ENCODE assay signal across 21 cellular contexts in genomic region chr6:8995156-8995555, GRCh38.
DNase-seq lines count a peak whose midpoint lies in the region; ATAC-seq, FAIRE-seq and TF ChIP-seq lines count a peak whose summit lies in the region.
"Had no signal": no experiment of that assay in that cellular context is flagged by ENCODE, and none has a peak within 500 bp of the region (broad histone marks: within the 10 kb centered on the region; RNA-seq: fewer than 3 reads in every experiment).

No MANE protein-coding gene starts in this region.

- POLR2A ChIA-PET in HEK293 (lab: Yijun Ruan, JAX): no interaction called here
- POLR2A ChIA-PET in K562 (lab: Yijun Ruan, JAX): no interaction called here

- H3K9ac ChIP-seq in K562 (ENCODE audit: insufficient read depth in 1 of 2, low read depth in 2 of 2, low read length in 2 of 2): no peak overlapping the region
- H3K9ac ChIP-seq: BLaER1 treated with 17β-estradiol and CSF1 and Interleukin-3, amounts not matched to agents 10 nM and 100 nM had no signal

- H3K4me3 ChIP-seq in HEK293 (ENCODE audit: low read depth, low read length) (no peak overlapping the region), K562 (no peak overlapping the region)
- H3K4me3 ChIP-seq: A549; BLaER1 treated with 17β-estradiol and CSF1 and Interleukin-3, amounts not matched to agents 10 nM and 100 nM had no signal

- no peak overlapping the region for H3K27ac Mint-ChIP-seq in effector memory CD8-positive, alpha-beta T cell
- H3K27ac Mint-ChIP-seq: B cell; CD4-positive, alpha-beta T cell; CD8-positive, alpha-beta T cell had no signal

- H3K9me1 ChIP-seq in K562 (ENCODE audit: control insufficient read depth, insufficient read depth, low read length): no peaks in the 10 kb centered on the region

- H2AFZ ChIP-seq in K562 (ENCODE audit: low read depth, low read length): no peak overlapping the region

- no TSS peak for BruUV-seq in K562 (replicated peaks; lab: Mats Ljungman, UMichigan)

- in situ Hi-C loops in K562 (cut with MboI): no loop called here

- FAIRE-seq in GM12892 (lab: Jason Lieb, UNC) (peak; percentile 17), K562 (lab: Jason Lieb, UNC) (peak; percentile 29)
- FAIRE-seq: A549, D721Med, G401.6, GM12891, GM18507 had no signal

- H4K20me1 ChIP-seq in K562 (replicated peaks; ENCODE audit: control insufficient read depth, insufficient read depth, low read length): no peaks in the 10 kb centered on the region
- H4K20me1 ChIP-seq: BLaER1 treated with 17β-estradiol and CSF1 and Interleukin-3, amounts not matched to agents 10 nM and 100 nM had no signal

- CTCF ChIA-PET in HEK293 (lab: Yijun Ruan, JAX): interaction anchor here (0.7 to 1.1 kb wide), 2 partner anchors 13 to 457 kb away, joined by 3 to 4 read pairs; no protein-coding TSS in a partner anchor
- CTCF ChIA-PET in K562 (lab: Yijun Ruan, JAX; ENCODE audit: low intra/inter-chr PET ratio): no interaction called here

- H3K27ac ChIP-seq in HEK293 (ENCODE audit: extremely low read depth, low read depth, low read length) (no peak overlapping the region), K562 (ENCODE audit: extremely low read depth, low read depth, low read length) (no peak overlapping the region)
- H3K27ac ChIP-seq: 22Rv1; A549; BLaER1 treated with 17β-estradiol and CSF1 and Interleukin-3, amounts not matched to agents 10 nM and 100 nM; C4-2B had no signal

- no peak overlapping the region for H3K4me2 ChIP-seq in K562 (ENCODE audit: insufficient read depth, low read length)
- H3K4me2 ChIP-seq: A549; BLaER1 treated with 17β-estradiol and CSF1 and Interleukin-3, amounts not matched to agents 10 nM and 100 nM had no signal

- H3K79me2 ChIP-seq in K562 (ENCODE audit: control insufficient read depth, insufficient read depth, low read length): no peaks in the 10 kb centered on the region

- TF ChIP-seq POLR2A in GM12892 (IDR thresholded peaks at IDR 0.05; ENCODE audit: low read depth, low read length): no peak
- TF ChIP-seq POLR2A in K562 (conservative IDR thresholded peaks at IDR 0.05): no peak

- no peaks in the 10 kb centered on the region for H3K27me3 Mint-ChIP-seq in effector memory CD8-positive, alpha-beta T cell
- H3K27me3 Mint-ChIP-seq: B cell had no signal

- H3K9me3 ChIP-seq in HEK293 (ENCODE audit: control insufficient read depth, insufficient read depth, low read depth, low read length) (no peaks in the 10 kb centered on the region; the same call in 1 of the 2 replicates), K562 (replicated peaks; ENCODE audit: control insufficient read depth, insufficient read depth, low read depth, low read length) (no peaks in the 10 kb centered on the region)
- H3K9me3 ChIP-seq: A549; BLaER1 treated with 17β-estradiol and CSF1 and Interleukin-3, amounts not matched to agents 10 nM and 100 nM; Caco-2 had no signal

- intact Hi-C loops in K562 (cut with micrococcal nuclease): no loop called here

- no peaks in the 10 kb centered on the region for H3K36me3 Mint-ChIP-seq in effector memory CD8-positive, alpha-beta T cell (ENCODE audit: insufficient read depth)
- H3K36me3 Mint-ChIP-seq: CD8-positive, alpha-beta T cell had no signal

- TF ChIP-seq CTCF in HEK293 (tag by site-specific recombination; IDR thresholded peaks at IDR 0.05): no peak
- TF ChIP-seq CTCF in K562 (IDR thresholded peaks at IDR 0.05 in 2 of 3, conservative IDR thresholded peaks at IDR 0.05 in 1 of 3; ENCODE audit: insufficient read depth in 2 of 3, low read depth in 1 of 3, low read length in 3 of 3): no peak

- H3K4me1 Mint-ChIP-seq in effector memory CD8-positive, alpha-beta T cell (ENCODE audit: low read depth in 2 of 2): no peaks in the 10 kb centered on the region
- H3K4me1 Mint-ChIP-seq: B cell had no signal

- DNase-seq in GM12892 (ENCODE audit: insufficient read length) (no peak), K562 (ENCODE audit: extremely low read depth in 1 of 4, low spot score in 3 of 4) (no peak), NCI-H2171 (lab: John Stamatoyannopoulos, UW) (no peak)
- DNase-seq in effector memory CD8-positive, alpha-beta T cell: no peak
- DNase-seq: AML-193; Caco-2; Calu3; CD4-positive, alpha-beta T cell; CD8-positive, alpha-beta T cell; DMS79 treated with DMSO at 0.1 percent for 48 hours; GF-D8 had no signal

- ATAC-seq in K562: no peak
- ATAC-seq in effector memory CD8-positive, alpha-beta T cell (replicated peaks): no peak
- ATAC-seq: A549; CD8-positive, alpha-beta T cell had no signal

- no peaks in the 10 kb centered on the region for H3K36me3 ChIP-seq in HEK293 (ENCODE audit: control insufficient read depth in 2 of 2, insufficient read depth in 1 of 2, low read length in 2 of 2)
- H3K36me3 ChIP-seq in K562 (ENCODE audit: control insufficient read depth, insufficient read depth, low read length): no peaks in the 10 kb centered on the region
- H3K36me3 ChIP-seq: BLaER1 treated with 17β-estradiol and CSF1 and Interleukin-3, amounts not matched to agents 10 nM and 100 nM had no signal

- H3K9me3 Mint-ChIP-seq in effector memory CD8-positive, alpha-beta T cell: peaks cover 0 to 5% of the 10 kb centered on the region in 2 donors
- H3K9me3 Mint-ChIP-seq: CD4-positive, alpha-beta T cell had no signal

- TF ChIP-seq EP300 in K562 (IDR thresholded peaks at IDR 0.05; ENCODE audit: low read length): no peak

- 0% methylated on average over 1 of the region's 1 CpG for WGBS in K562 (ENCODE audit: insufficient coverage, low coverage, missing lambda C conversion rate)

- H3K4me1 ChIP-seq in HEK293 (ENCODE audit: control insufficient read depth, insufficient read depth, low read length): peaks cover 3% of the 10 kb centered on the region; the same call in 1 of the 2 replicates
- no peaks in the 10 kb centered on the region for H3K4me1 ChIP-seq in K562 (replicated peaks in 1 of 2; ENCODE audit: control insufficient read depth in 2 of 2, insufficient read depth in 2 of 2, low read length in 2 of 2)
- H3K4me1 ChIP-seq: A549; BLaER1 treated with 17β-estradiol and CSF1 and Interleukin-3, amounts not matched to agents 10 nM and 100 nM had no signal

- no peak for TF ChIP-seq RAD21 in K562 (CRISPR knock-in tag; conservative IDR thresholded peaks at IDR 0.05 in 1 of 2, IDR thresholded peaks at IDR 0.05 in 1 of 2)

- no peak overlapping the region for H3K4me3 Mint-ChIP-seq in effector memory CD8-positive, alpha-beta T cell
- H3K4me3 Mint-ChIP-seq: B cell; CD4-positive, alpha-beta T cell; CD8-positive, alpha-beta T cell had no signal

- H3K27me3 ChIP-seq in K562 (ENCODE audit: control insufficient read depth in 2 of 2, insufficient read depth in 2 of 2, low read length in 2 of 2): no peaks in the 10 kb centered on the region
- H3K27me3 ChIP-seq: BLaER1 treated with 17β-estradiol and CSF1 and Interleukin-3, amounts not matched to agents 10 nM and 100 nM had no signal

TF ChIP-seq in HEK293, 187 proteins besides CTCF, POLR2A, EP300 and RAD21:
- TF ChIP-seq ZNF580 (tag by site-specific recombination; IDR thresholded peaks at IDR 0.05) (no peak), ZSCAN4 (tag by site-specific recombination; IDR thresholded peaks at IDR 0.05) (peak; percentile 94)

TF ChIP-seq in K562, 482 proteins besides CTCF, POLR2A, EP300 and RAD21:
- TF ChIP-seq ZNF512 (tag; IDR thresholded peaks at IDR 0.05) (no peak), TAL1 (IDR thresholded peaks at IDR 0.05) (no peak), HOMEZ (CRISPR knock-in tag; IDR thresholded peaks at IDR 0.05) (no peak), FIP1L1 (IDR thresholded peaks at IDR 0.05; ENCODE audit: low read depth, low read length, poor library complexity, severe bottlenecking) (no peak), MYBL2 (IDR thresholded peaks at IDR 0.05; ENCODE audit: low read depth) (no peak), MYBL2 (CRISPR knock-in tag; IDR thresholded peaks at IDR 0.05; ENCODE audit: borderline replicate concordance) (no peak), ZNF217 (CRISPR knock-in tag; IDR thresholded peaks at IDR 0.05) (no peak), KDM2B (CRISPR knock-in tag; IDR thresholded peaks at IDR 0.05) (no peak), POLR2B (IDR thresholded peaks at IDR 0.05; ENCODE audit: low read depth, partially characterized antibody) (no peak), HIVEP1 (CRISPR knock-in tag; IDR thresholded peaks at IDR 0.05) (no peak), ZFPM2 (CRISPR knock-in tag; IDR thresholded peaks at IDR 0.05) (no peak)
